10 cellular contexts compared by ENCODE assay signal in genomic region chr3:52983828-52984227, GRCh38.
DNase-seq lines count a peak whose midpoint lies in the region; ATAC-seq and TF ChIP-seq lines count a peak whose summit lies in the region.
"Had no signal": no experiment of that assay in that cellular context is flagged by ENCODE, and none has a peak within 500 bp of the region (broad histone marks: within the 10 kb centered on the region; RNA-seq: fewer than 3 reads in every experiment).

No MANE protein-coding gene starts in this region.

- peak; percentile 25 for ATAC-seq in GM19455 (IDR thresholded peaks at IDR 0.05; ENCODE audit: unreplicated experiment)
- ATAC-seq in HG03432 (IDR thresholded peaks at IDR 0.05; ENCODE audit: unreplicated experiment) = peak; percentile 35
- no peak for ATAC-seq in central memory CD8-positive, alpha-beta T cell (replicated peaks; ENCODE audit: extremely low read depth, poor library complexity, severe bottlenecking)
- ATAC-seq in HG03378 (IDR thresholded peaks at IDR 0.05; ENCODE audit: unreplicated experiment) = no peak
- ATAC-seq: HCT116 had no signal

- H3K27ac Mint-ChIP-seq in CD14-positive monocyte = peak overlapping the region; percentile 52 to 91 (median 83)
- H3K27ac Mint-ChIP-seq in central memory CD8-positive, alpha-beta T cell (ENCODE audit: low read depth) = peak overlapping the region; percentile 59

- intact Hi-C loops in CD14-positive monocyte (cut with micrococcal nuclease) = no loop called here

- peaks cover 20% of the 10 kb centered on the region for H3K4me1 Mint-ChIP-seq in CD14-positive monocyte
- H3K4me1 Mint-ChIP-seq in central memory CD8-positive, alpha-beta T cell = peaks cover 15% of the 10 kb centered on the region

- peaks cover 2 to 14% (median 9%) of the 10 kb centered on the region in 7 donors for H3K9me3 Mint-ChIP-seq in CD14-positive monocyte
- no peaks in the 10 kb centered on the region for H3K9me3 Mint-ChIP-seq in central memory CD8-positive, alpha-beta T cell

- DNase-seq in CD14-positive monocyte (ENCODE audit: low spot score) (no peak), GM19240 (ENCODE audit: insufficient read length, low spot score) (no peak), NCI-H748 (lab: John Stamatoyannopoulos, UW; ENCODE audit: unreplicated experiment) (no peak)
- no peak for DNase-seq in central memory CD8-positive, alpha-beta T cell (ENCODE audit: low spot score in 2 of 2)
- DNase-seq in activated effector memory CD4-positive, alpha-beta T cell treated with Interleukin-2 at 50 U/mL for 16 hours = no peak
- DNase-seq: NCI-H2081 had no signal

- peaks cover 0 to 3% of the 10 kb centered on the region in 2 donors for H3K36me3 Mint-ChIP-seq in CD14-positive monocyte
- H3K36me3 Mint-ChIP-seq in central memory CD8-positive, alpha-beta T cell (ENCODE audit: insufficient read depth) = peaks cover 4% of the 10 kb centered on the region

- H3K27me3 Mint-ChIP-seq in CD14-positive monocyte (ENCODE audit: low read depth in 3 of 3) = peaks cover 0 to 2% (median 1%) of the 10 kb centered on the region in 3 donors
- H3K27me3 Mint-ChIP-seq in central memory CD8-positive, alpha-beta T cell = no peaks in the 10 kb centered on the region

- no peak for TF ChIP-seq CTCF in CD14-positive monocyte (IDR thresholded peaks at IDR 0.05)

- peak overlapping the region; percentile 51 to 70 for H3K4me3 Mint-ChIP-seq in CD14-positive monocyte
- peak overlapping the region; percentile 13 for H3K4me3 Mint-ChIP-seq in central memory CD8-positive, alpha-beta T cell

Comparison
In these comparisons a context has a peak if more than half of its experiments do, and no peak if none do; other contexts are left out.
1. ATAC-seq: peak in GM19455 (single experiment) and HG03432 (single experiment); none in central memory CD8-positive, alpha-beta T cell (single experiment) and HG03378 (single experiment).